ENCODE assay signal across 31 cellular contexts in the genomic region with DNA sequence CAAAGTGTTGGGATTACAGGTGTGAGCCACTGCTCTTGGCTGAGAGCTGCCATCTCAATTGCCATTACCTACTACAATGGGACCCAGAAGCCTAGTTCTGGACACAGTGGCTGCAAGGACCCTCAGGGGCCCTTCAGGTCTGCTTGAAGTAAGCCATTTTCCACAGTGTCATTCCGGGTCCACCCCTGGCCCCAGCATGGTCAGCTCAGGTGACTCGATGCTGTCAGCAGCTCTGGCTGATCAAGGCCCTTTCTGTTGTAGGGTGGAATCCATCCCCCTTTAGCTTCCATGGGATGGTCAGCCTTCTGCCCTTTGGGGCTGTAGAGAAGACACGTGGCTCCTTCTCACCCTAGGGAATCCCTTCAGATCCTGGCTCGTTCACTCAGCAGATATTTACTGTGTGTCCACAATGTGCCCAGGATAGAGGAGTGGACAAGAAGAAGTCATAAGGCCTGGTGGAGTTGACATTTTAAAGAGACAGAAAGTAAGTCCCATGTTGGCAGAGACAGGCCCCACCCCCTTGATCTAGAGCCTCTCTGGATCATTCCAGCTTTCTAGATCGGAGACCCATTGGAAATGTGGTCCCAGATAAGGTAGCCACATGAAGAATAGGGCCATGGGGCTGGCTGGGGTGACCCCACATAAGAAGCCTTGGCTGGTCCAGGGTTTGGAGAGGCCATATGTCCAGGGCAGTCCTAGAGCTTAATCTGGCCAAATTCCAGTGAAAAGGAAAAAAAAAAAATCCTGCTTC.
"Had no signal": no experiment of that assay in that cellular context is flagged by ENCODE, and none has a peak within 500 bp of the region (broad histone marks: within the 10 kb centered on the region; RNA-seq: fewer than 3 reads in every experiment).

No MANE protein-coding gene starts in this region.

- DNase-seq: activated B cell treated with CpG ODN at 0.5 μM for 24 hours; activated CD4-positive, alpha-beta memory T cell treated with anti-CD3 and anti-CD28 coated beads for 36 hours; activated CD4-positive, alpha-beta T cell treated with anti-CD3 and anti-CD28 coated beads for 4 hours; activated CD4-positive, alpha-beta T cell treated with anti-CD3 and anti-CD28 coated beads, Interleukin-2, amount 50 U/mL, for 1 hour; activated CD4-positive, CD25-positive, alpha-beta regulatory T cell treated with anti-CD3 and anti-CD28 coated beads, Interleukin-2, amount 50 U/mL, for 72 hours; activated CD8-positive, alpha-beta memory T cell treated with anti-CD3 and anti-CD28 coated beads, Interleukin-2, amount 50 U/mL, for 4 hours; activated gamma-delta T cell treated with Interleukin-2 at 50 U/mL for 16 hours; activated naive CD4-positive, alpha-beta T cell treated with anti-CD3 and anti-CD28 coated beads, Interleukin-2, amount 10 ng/mL, durations not matched to agents 7 days and 5 days; activated naive CD8-positive, alpha-beta T cell treated with anti-CD3 and anti-CD28 coated beads for 36 hours; activated T-cell treated with anti-CD3 and anti-CD28 coated beads for 4 hours; activated T-cell treated with anti-CD3 and anti-CD28 coated beads, Interleukin-2, amount 50 U/mL, for 4 hours; amniotic stem cell; body of pancreas; KG1; MM.1S; MV-4-11; NCI-H1092; NCI-H1436 treated with DMSO at 0.1 percent for 48 hours; NCI-H1694 treated with DMSO at 0.1 percent for 48 hours; NCI-H2029 treated with DMSO at 0.1 percent for 48 hours; NCI-H2107; NCI-H2171; NCI-H510A; NCI-H526; NCI-H748 treated with DMSO at 0.1 percent for 48 hours; PC-9; Right ventricle myocardium superior; T1000 had no signal

- ATAC-seq: activated T-cell treated with anti-CD3 and anti-CD28 coated beads, Interleukin-2, amount 50 U/mL, for 4 hours; body of pancreas had no signal

- H3K9me3 Mint-ChIP-seq: activated B cell treated with CpG ODN at 0.5 μM for 24 hours; activated CD4-positive, alpha-beta memory T cell treated with anti-CD3 and anti-CD28 coated beads for 36 hours; activated naive CD4-positive, alpha-beta T cell treated with anti-CD3 and anti-CD28 coated beads, Interleukin-2, amount 10 ng/mL, durations not matched to agents 7 days and 5 days; activated naive CD8-positive, alpha-beta T cell treated with anti-CD3 and anti-CD28 coated beads for 36 hours; activated T-cell treated with anti-CD3 and anti-CD28 coated beads, Interleukin-2, amount 50 U/mL, for 4 hours; activated T-helper 1 cell treated with anti-CD3 and anti-CD28 coated beads, Interleukin-12 subunit alpha, Interleukin-12 subunit beta, Interleukin-2, Interleukin-4 antibody, amounts not matched to agents 30 ng/mL and 10 ng/mL and 1 ng/mL, durations not matched to agents 14 hours and 24 hours and 36 hours had no signal

- H3K4me2 ChIP-seq: PC-9 had no signal

- H3K27ac Mint-ChIP-seq: activated B cell treated with CpG ODN at 0.5 μM for 24 hours; activated CD4-positive, alpha-beta memory T cell treated with anti-CD3 and anti-CD28 coated beads for 36 hours; activated naive CD4-positive, alpha-beta T cell treated with anti-CD3 and anti-CD28 coated beads, Interleukin-2, amount 10 ng/mL, durations not matched to agents 7 days and 5 days; activated naive CD8-positive, alpha-beta T cell treated with anti-CD3 and anti-CD28 coated beads for 36 hours; activated T-helper 1 cell treated with anti-CD3 and anti-CD28 coated beads, Interleukin-12 subunit alpha, Interleukin-12 subunit beta, Interleukin-2, Interleukin-4 antibody, amounts not matched to agents 30 ng/mL and 10 ng/mL and 1 ng/mL, durations not matched to agents 14 hours and 24 hours and 36 hours had no signal

- H3K36me3 ChIP-seq: breast epithelium had no signal

- H3K36me3 Mint-ChIP-seq: activated CD4-positive, alpha-beta memory T cell treated with anti-CD3 and anti-CD28 coated beads for 36 hours; activated naive CD4-positive, alpha-beta T cell treated with anti-CD3 and anti-CD28 coated beads, Interleukin-2, amount 10 ng/mL, durations not matched to agents 7 days and 5 days; activated naive CD8-positive, alpha-beta T cell treated with anti-CD3 and anti-CD28 coated beads for 36 hours had no signal

- H3K27ac ChIP-seq: PC-9, SK-N-MC had no signal

- H3K9me3 ChIP-seq: body of pancreas, breast epithelium had no signal

- H3K4me3 Mint-ChIP-seq: activated B cell treated with CpG ODN at 0.5 μM for 24 hours; activated CD4-positive, alpha-beta memory T cell treated with anti-CD3 and anti-CD28 coated beads for 36 hours; activated naive CD4-positive, alpha-beta T cell treated with anti-CD3 and anti-CD28 coated beads, Interleukin-2, amount 10 ng/mL, durations not matched to agents 7 days and 5 days; activated naive CD8-positive, alpha-beta T cell treated with anti-CD3 and anti-CD28 coated beads for 36 hours; activated T-cell treated with anti-CD3 and anti-CD28 coated beads, Interleukin-2, amount 50 U/mL, for 4 hours; activated T-helper 1 cell treated with anti-CD3 and anti-CD28 coated beads, Interleukin-12 subunit alpha, Interleukin-12 subunit beta, Interleukin-2, Interleukin-4 antibody, amounts not matched to agents 30 ng/mL and 10 ng/mL and 1 ng/mL, durations not matched to agents 14 hours and 24 hours and 36 hours had no signal

- H2AFZ ChIP-seq: PC-9 had no signal

- H3K27me3 Mint-ChIP-seq: activated B cell treated with CpG ODN at 0.5 μM for 24 hours; activated naive CD8-positive, alpha-beta T cell treated with anti-CD3 and anti-CD28 coated beads for 36 hours had no signal

- H3K4me1 ChIP-seq: breast epithelium had no signal

- H3K27me3 ChIP-seq: body of pancreas, breast epithelium had no signal

- H3K4me3 ChIP-seq: body of pancreas, breast epithelium, PC-9, SK-N-MC had no signal
